ENCODE assay signal across 13 cellular contexts in the genomic region with DNA sequence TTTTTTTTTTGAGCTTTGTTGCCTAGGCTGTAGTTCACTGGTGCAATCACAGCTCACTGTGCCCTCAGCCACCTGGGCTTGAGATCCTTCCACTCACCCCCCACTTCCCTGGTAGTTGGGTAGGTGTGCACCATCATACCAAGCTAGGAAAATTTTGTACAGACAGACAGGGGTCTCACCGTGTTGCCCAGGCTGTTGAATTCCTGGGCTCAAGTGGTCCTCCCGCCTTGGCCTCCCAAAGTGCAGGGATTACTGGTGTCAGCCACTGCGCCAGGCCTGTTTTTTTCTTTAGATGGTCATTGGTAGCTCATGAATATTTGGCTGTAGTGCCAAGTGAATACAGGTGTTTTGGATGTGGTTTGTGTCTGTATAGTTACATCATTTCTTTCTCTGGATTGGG. TPM values are rescaled to one million over a fixed set of nuclear protein-coding genes. Genes with fewer than 3 reads are reported as not detected.
DNase-seq lines count a peak whose midpoint lies in the region; ATAC-seq and TF ChIP-seq lines count a peak whose summit lies in the region.
"Had no signal": no experiment of that assay in that cellular context is flagged by ENCODE, and none has a peak within 500 bp of the region (broad histone marks: within the 10 kb centered on the region; RNA-seq: fewer than 3 reads in every experiment).

No MANE protein-coding gene starts in this region.

- H2AK5ac ChIP-seq in mesenchymal stem cell (ENCODE audit: low read length, severe bottlenecking): no peak overlapping the region

- no peak overlapping the region for H3K14ac ChIP-seq in mesenchymal stem cell (ENCODE audit: low read length in 2 of 2)

- peaks cover 70% of the 10 kb centered on the region for H3K4me1 Mint-ChIP-seq in activated naive CD4-positive, alpha-beta T cell treated with anti-CD3 and anti-CD28 coated beads, Interleukin-2, amount 50 U/mL, for 24 hours
- H3K4me1 Mint-ChIP-seq in activated T-helper 17 cell treated with anti-CD3 and anti-CD28 coated beads, Interleukin-2, amount 50 U/mL, for 72 hours: peaks cover 34% of the 10 kb centered on the region

- peak overlapping the region; percentile 6 for H3K9ac ChIP-seq in mesenchymal stem cell (ENCODE audit: low read length)

- H3K79me1 ChIP-seq in mesenchymal stem cell (replicated peaks; ENCODE audit: low read length, poor library complexity, severe bottlenecking): peaks cover 5% of the 10 kb centered on the region

- no peak overlapping the region for H2BK15ac ChIP-seq in mesenchymal stem cell (ENCODE audit: low read depth, poor library complexity, severe bottlenecking)

- DNase-seq in activated naive CD4-positive, alpha-beta T cell (lab: John Stamatoyannopoulos, UW): no peak
- DNase-seq in mesenchymal stem cell (no peak), tibial artery (peak in 1 of 2 donors; percentile 21), ecto neural progenitor cell (ENCODE audit: low spot score) (no peak), DMS114 treated with DMSO at 0.1 percent for 48 hours (lab: John Stamatoyannopoulos, UW; ENCODE audit: unreplicated experiment) (no peak)
- DNase-seq: activated CD4-positive, alpha-beta T cell treated with anti-CD3 and anti-CD28 coated beads for 48 hours; effector memory CD4-positive, alpha-beta T cell; NCI-H1105; retina; upper lobe of right lung had no signal

- no peak overlapping the region for H3K4ac ChIP-seq in mesenchymal stem cell (ENCODE audit: low read depth in 1 of 2, low read length in 2 of 2)

- no peaks in the 10 kb centered on the region for H3K9me3 ChIP-seq in mesenchymal stem cell (ENCODE audit: control insufficient read depth, low read length)
- H3K9me3 ChIP-seq in tibial artery: no peaks in the 10 kb centered on the region
- H3K9me3 ChIP-seq: upper lobe of right lung had no signal

- H3K4me3 Mint-ChIP-seq in activated naive CD4-positive, alpha-beta T cell treated with anti-CD3 and anti-CD28 coated beads, Interleukin-2, amount 50 U/mL, for 24 hours: no peak overlapping the region
- no peak overlapping the region for H3K4me3 Mint-ChIP-seq in activated T-helper 17 cell treated with anti-CD3 and anti-CD28 coated beads, Interleukin-2, amount 50 U/mL, for 72 hours

- H3K36me3 ChIP-seq in mesenchymal stem cell (ENCODE audit: control insufficient read depth in 1 of 2, insufficient read depth in 2 of 2, low read depth in 1 of 2, low read length in 2 of 2) (peaks cover 28 to 80% of the 10 kb centered on the region in 2 experiments), tibial artery (peaks cover 8 to 37% (median 22%) of the 10 kb centered on the region in 3 donors)

- TF ChIP-seq CTCF in tibial artery (IDR thresholded peaks at IDR 0.05): no peak

- intact Hi-C loops in tibial artery (cut with DNase I; ENCODE audit: low total_unique reads): no loop called here

- no peak overlapping the region for H4K8ac ChIP-seq in mesenchymal stem cell (ENCODE audit: low read length)

- H3K4me1 ChIP-seq in mesenchymal stem cell (ENCODE audit: control insufficient read depth, insufficient read depth, low read depth, low read length) (peaks cover 15% of the 10 kb centered on the region), tibial artery (peaks cover 0 to 71% (median 49%) of the 10 kb centered on the region in 4 donors)

- 96% methylated on average over 3 of the region's 3 CpGs for WGBS in mesenchymal stem cell

- H2BK120ac ChIP-seq in mesenchymal stem cell (ENCODE audit: low read depth, low read length): no peak overlapping the region

- H2AFZ ChIP-seq in mesenchymal stem cell (ENCODE audit: low read depth, low read length): no peak overlapping the region

- peak overlapping the region; percentile 82 for H3K27ac Mint-ChIP-seq in activated naive CD4-positive, alpha-beta T cell treated with anti-CD3 and anti-CD28 coated beads, Interleukin-2, amount 50 U/mL, for 24 hours
- H3K27ac Mint-ChIP-seq in activated T-helper 17 cell treated with anti-CD3 and anti-CD28 coated beads, Interleukin-2, amount 50 U/mL, for 72 hours: peak overlapping the region; percentile 62

- H3K4me3 ChIP-seq in mesenchymal stem cell (ENCODE audit: insufficient read depth in 1 of 2, low read depth in 1 of 2, low read length in 2 of 2) (no peak overlapping the region), tibial artery (no peak overlapping the region)
- H3K4me3 ChIP-seq: upper lobe of right lung had no signal

- peak overlapping the region; percentile 32 to 70 for H2BK12ac ChIP-seq in mesenchymal stem cell (ENCODE audit: low read length in 2 of 2)

- H3K9me3 Mint-ChIP-seq in activated naive CD4-positive, alpha-beta T cell treated with anti-CD3 and anti-CD28 coated beads, Interleukin-2, amount 50 U/mL, for 24 hours: no peaks in the 10 kb centered on the region
- no peaks in the 10 kb centered on the region for H3K9me3 Mint-ChIP-seq in activated T-helper 17 cell treated with anti-CD3 and anti-CD28 coated beads, Interleukin-2, amount 50 U/mL, for 72 hours

- H3K27ac ChIP-seq in mesenchymal stem cell (ENCODE audit: low read length, poor library complexity, severe bottlenecking): no peak overlapping the region
- H3K27ac ChIP-seq in tibial artery: peak overlapping the region; percentile 6 to 74

- no peak overlapping the region for H3K4me2 ChIP-seq in mesenchymal stem cell (ENCODE audit: low read length, poor library complexity, severe bottlenecking)

- no peak overlapping the region for H2BK5ac ChIP-seq in mesenchymal stem cell (ENCODE audit: low read depth, low read length, poor library complexity, severe bottlenecking)

- H3K23ac ChIP-seq in mesenchymal stem cell (ENCODE audit: low read length in 2 of 2): no peak overlapping the region

- H3K27me3 Mint-ChIP-seq in activated naive CD4-positive, alpha-beta T cell treated with anti-CD3 and anti-CD28 coated beads, Interleukin-2, amount 50 U/mL, for 24 hours: no peaks in the 10 kb centered on the region
- H3K27me3 Mint-ChIP-seq in activated T-helper 17 cell treated with anti-CD3 and anti-CD28 coated beads, Interleukin-2, amount 50 U/mL, for 72 hours: no peaks in the 10 kb centered on the region

- peaks cover 12% of the 10 kb centered on the region for H3K36me3 Mint-ChIP-seq in activated naive CD4-positive, alpha-beta T cell treated with anti-CD3 and anti-CD28 coated beads, Interleukin-2, amount 50 U/mL, for 24 hours
- peaks cover 99% of the 10 kb centered on the region for H3K36me3 Mint-ChIP-seq in activated T-helper 17 cell treated with anti-CD3 and anti-CD28 coated beads, Interleukin-2, amount 50 U/mL, for 72 hours (ENCODE audit: low read depth)

- H4K91ac ChIP-seq in mesenchymal stem cell (ENCODE audit: low read length): no peak overlapping the region

- H3K27me3 ChIP-seq in mesenchymal stem cell (ENCODE audit: control insufficient read depth in 1 of 2, insufficient read depth in 1 of 2, low read length in 2 of 2): no peaks in the 10 kb centered on the region
- H3K27me3 ChIP-seq in tibial artery: no peaks in the 10 kb centered on the region
- H3K27me3 ChIP-seq: upper lobe of right lung had no signal

- no peak for ATAC-seq in activated T-helper 17 cell treated with anti-CD3 and anti-CD28 coated beads, Interleukin-2, amount 50 U/mL, for 72 hours (replicated peaks)
- ATAC-seq in GM18907 (IDR thresholded peaks at IDR 0.05; ENCODE audit: unreplicated experiment): no peak
- ATAC-seq: upper lobe of right lung had no signal

- H3K18ac ChIP-seq in mesenchymal stem cell (ENCODE audit: low read depth in 1 of 2, low read length in 2 of 2): peak overlapping the region in 1 of 2 experiments; percentile 38

RNA-seq across cellular contexts. Expression of gene COMTD1, which starts 7.5 kb away (rescaled TPM):
- total RNA-seq in activated T-helper 17 cell treated with anti-CD3 and anti-CD28 coated beads, Interleukin-2, amount 50 U/mL, for 72 hours: 10 to 100 TPM; 29.4 to 50.9 TPM
- polyA plus RNA-seq in mesenchymal stem cell (2013, experiment 1 of 2): 11.1 TPM
- 8.8 TPM for polyA plus RNA-seq in mesenchymal stem cell (2013, experiment 2 of 2)

RNA-seq across cellular contexts. Expression of gene VDAC2, which starts 17.7 kb away (rescaled TPM):
- 100 to 1,000 TPM; 211 to 254 TPM for total RNA-seq in activated T-helper 17 cell treated with anti-CD3 and anti-CD28 coated beads, Interleukin-2, amount 50 U/mL, for 72 hours
- 152 TPM for polyA plus RNA-seq in mesenchymal stem cell (2013, experiment 1 of 2)
- 153 TPM for polyA plus RNA-seq in mesenchymal stem cell (2013, experiment 2 of 2)
